Comparison of ENCODE assay signal across 1 cellular context in genomic region chr1:150574260-150575071, GRCh38.
TF ChIP-seq lines count a peak whose summit lies in the region.

No MANE protein-coding gene starts in this region.

TF ChIP-seq in GM23338, 12 proteins besides CTCF, POLR2A, EP300 and RAD21 (continued from another document):
- TF ChIP-seq ZNF462 (CRISPR knock-in tag; IDR thresholded peaks at IDR 0.05) = no peak
- no peak for TF ChIP-seq REST (IDR thresholded peaks at IDR 0.05; ENCODE audit: unreplicated experiment)
- TF ChIP-seq POLR2AphosphoS5 (IDR thresholded peaks at IDR 0.05; ENCODE audit: low read depth) = no peak
- TF ChIP-seq CREB1 (CRISPR knock-in tag; IDR thresholded peaks at IDR 0.05; ENCODE audit: low read depth) = no peak
- TF ChIP-seq NANOG (IDR thresholded peaks at IDR 0.05; ENCODE audit: borderline replicate concordance) = no peak
- no peak for TF ChIP-seq ZNF114 (CRISPR knock-in tag; IDR thresholded peaks at IDR 0.05)
